8 cellular contexts compared by ENCODE assay signal in the genomic region with DNA sequence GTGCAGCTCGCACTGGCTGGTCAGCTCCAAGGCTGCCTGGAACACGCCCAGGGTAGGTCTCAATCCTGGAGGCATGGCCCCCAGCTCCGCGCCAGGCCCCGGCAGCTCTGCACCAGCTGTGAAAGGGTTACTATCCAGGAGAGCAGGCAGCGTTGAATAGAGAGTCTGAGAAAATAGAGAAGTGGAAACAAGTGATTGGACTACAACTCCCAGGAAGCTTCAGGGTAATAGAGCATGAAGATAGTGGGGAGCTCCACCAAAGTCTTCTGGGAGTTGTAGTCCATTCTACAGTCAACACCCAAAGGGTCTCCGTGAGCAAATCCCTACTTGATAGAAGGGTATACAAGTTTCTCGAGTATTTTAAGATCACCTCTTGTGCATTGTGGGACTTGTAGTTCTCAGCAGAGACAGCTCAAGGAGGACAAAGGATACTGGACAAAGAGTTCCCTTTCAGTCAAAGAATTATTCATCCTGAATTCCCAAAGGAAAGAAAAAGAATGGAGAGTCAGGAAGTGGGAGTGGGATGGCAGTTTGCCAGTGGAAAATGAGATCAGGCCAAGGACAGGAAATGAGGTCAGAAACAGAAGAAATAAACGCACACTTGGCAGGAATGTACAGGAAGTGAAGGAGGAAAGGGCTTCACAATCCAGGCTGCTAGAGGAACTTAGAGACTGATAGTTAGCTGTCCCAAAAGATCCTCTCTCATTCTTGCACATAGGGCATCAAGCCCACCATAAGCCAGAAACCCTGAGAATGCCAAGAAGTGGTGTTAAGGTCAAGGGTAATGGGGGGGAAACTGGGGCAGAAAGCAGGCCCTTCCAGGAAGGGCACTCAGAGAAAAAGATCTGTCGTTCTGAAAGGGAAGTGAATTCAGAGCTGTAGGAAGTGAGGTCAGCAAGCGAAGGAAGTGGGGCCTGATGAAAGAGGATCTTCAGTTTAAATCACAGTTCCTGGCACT. TPM values are rescaled to one million over a fixed set of nuclear protein-coding genes. Genes with fewer than 3 reads are reported as not detected.
DNase-seq lines count a peak whose midpoint lies in the region; ATAC-seq and TF ChIP-seq lines count a peak whose summit lies in the region.

No MANE protein-coding gene starts in this region.

- peak overlapping the region; percentile 92 for H2AFZ ChIP-seq in Loucy (ENCODE audit: low read length)

- H3K4me2 ChIP-seq in Loucy (ENCODE audit: low read depth, low read length, poor library complexity, severe bottlenecking): peak overlapping the region; percentile 47

- H3F3A ChIP-seq in Loucy (ENCODE audit: low read depth): no peaks in the 10 kb centered on the region

- H3K4me1 ChIP-seq in Loucy (ENCODE audit: insufficient read depth, low read length, poor library complexity, severe bottlenecking): peaks cover 19% of the 10 kb centered on the region
- peaks cover 0 to 14% (median 6%) of the 10 kb centered on the region in 4 donors for H3K4me1 ChIP-seq in tibial artery

- H4K20me1 ChIP-seq in Loucy (ENCODE audit: insufficient read depth, low read length, poor library complexity, severe bottlenecking): no peaks in the 10 kb centered on the region

- DNase-seq in Daoy (ENCODE audit: low read depth) (peak; percentile 83), dermis microvascular lymphatic vessel endothelial cell (ENCODE audit: low read depth in 2 of 2) (peak; percentile 74 to 97), medulla oblongata (ENCODE audit: extremely low spot score) (peak; percentile 76), tibial artery (no peak)
- DNase-seq in activated effector memory CD4-positive, alpha-beta T cell treated with anti-CD3 and anti-CD28 coated beads, Interleukin-2, amount 50 U/mL, for 16 hours: no peak

- H3K9me2 ChIP-seq in Loucy (replicated peaks; ENCODE audit: low read depth, low read length): no peaks in the 10 kb centered on the region

- peak overlapping the region; percentile 3 to 18 for H3K27ac ChIP-seq in tibial artery

- no peaks in the 10 kb centered on the region for H3K79me2 ChIP-seq in Loucy (ENCODE audit: insufficient read depth, low read length)

- ATAC-seq in SK-N-SH treated with all-trans-retinoic acid at 6 μM for 48 hours (peak; percentile 57), HG03520 (IDR thresholded peaks at IDR 0.05; ENCODE audit: unreplicated experiment) (no peak)

- H3K27me3 ChIP-seq in Loucy (ENCODE audit: insufficient read depth, low read length, poor library complexity, severe bottlenecking) (no peaks in the 10 kb centered on the region), tibial artery (peaks cover 0 to 4% of the 10 kb centered on the region in 2 donors)

- TF ChIP-seq CTCF in Loucy (conservative IDR thresholded peaks at IDR 0.05; ENCODE audit: low read length) (no peak), tibial artery (IDR thresholded peaks at IDR 0.05) (no peak)

- intact Hi-C loops in tibial artery (cut with DNase I; ENCODE audit: low total_unique reads): no loop called here

- H3K36me3 ChIP-seq in Loucy (ENCODE audit: insufficient read depth, low read length) (no peaks in the 10 kb centered on the region), tibial artery (peaks cover 0 to 5% (median 0%) of the 10 kb centered on the region in 3 donors)

- H3K9me3 ChIP-seq in Loucy (ENCODE audit: insufficient read depth, low read depth, low read length) (no peaks in the 10 kb centered on the region), tibial artery (no peaks in the 10 kb centered on the region)

- peak overlapping the region; percentile 13 for H3K9ac ChIP-seq in Loucy (ENCODE audit: low read depth, low read length, poor library complexity, severe bottlenecking)

- H3K4me3 ChIP-seq in Loucy (ENCODE audit: low read length, poor library complexity, severe bottlenecking) (peak overlapping the region; percentile 14), tibial artery (no peak overlapping the region)

TF ChIP-seq in SK-N-SH treated with all-trans-retinoic acid at 6 μM for 48 hours, 23 proteins besides CTCF, POLR2A, EP300 and RAD21 (continues in another document):
- TF ChIP-seq PPARA (CRISPR knock-in tag; IDR thresholded peaks at IDR 0.05; ENCODE audit: borderline replicate concordance) (no peak), TCF4 (CRISPR knock-in tag; IDR thresholded peaks at IDR 0.05; ENCODE audit: borderline replicate concordance) (no peak), ISL1 (CRISPR knock-in tag; IDR thresholded peaks at IDR 0.05) (no peak), ZFP3 (CRISPR knock-in tag; IDR thresholded peaks at IDR 0.05) (no peak), ZNF8 (CRISPR knock-in tag; IDR thresholded peaks at IDR 0.05) (no peak), ARNTL (CRISPR knock-in tag; IDR thresholded peaks at IDR 0.05; ENCODE audit: borderline replicate concordance, low read depth) (no peak), ZFP30 (CRISPR knock-in tag; IDR thresholded peaks at IDR 0.05) (no peak), ZNF70 (CRISPR knock-in tag; IDR thresholded peaks at IDR 0.05) (no peak), BACH2 (CRISPR knock-in tag; IDR thresholded peaks at IDR 0.05; ENCODE audit: borderline replicate concordance) (no peak), GLIS3 (CRISPR knock-in tag; IDR thresholded peaks at IDR 0.05) (no peak), TOX (CRISPR knock-in tag; IDR thresholded peaks at IDR 0.05; ENCODE audit: borderline replicate concordance) (no peak), ZC3H10 (CRISPR knock-in tag; IDR thresholded peaks at IDR 0.05) (no peak)
- TF ChIP-seq, protein P1, sequence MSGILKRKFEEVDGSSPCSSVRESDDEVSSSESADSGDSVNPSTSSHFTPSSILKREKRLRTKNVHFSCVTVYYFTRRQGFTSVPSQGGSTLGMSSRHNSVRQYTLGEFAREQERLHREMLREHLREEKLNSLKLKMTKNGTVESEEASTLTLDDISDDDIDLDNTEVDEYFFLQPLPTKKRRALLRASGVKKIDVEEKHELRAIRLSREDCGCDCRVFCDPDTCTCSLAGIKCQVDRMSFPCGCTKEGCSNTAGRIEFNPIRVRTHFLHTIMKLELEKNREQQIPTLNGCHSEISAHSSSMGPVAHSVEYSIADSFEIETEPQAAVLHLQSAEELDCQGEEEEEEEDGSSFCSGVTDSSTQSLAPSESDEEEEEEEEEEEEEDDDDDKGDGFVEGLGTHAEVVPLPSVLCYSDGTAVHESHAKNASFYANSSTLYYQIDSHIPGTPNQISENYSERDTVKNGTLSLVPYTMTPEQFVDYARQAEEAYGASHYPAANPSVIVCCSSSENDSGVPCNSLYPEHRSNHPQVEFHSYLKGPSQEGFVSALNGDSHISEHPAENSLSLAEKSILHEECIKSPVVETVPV (CRISPR knock-in tag; IDR thresholded peaks at IDR 0.05): no peak
- TF ChIP-seq, protein P2, sequence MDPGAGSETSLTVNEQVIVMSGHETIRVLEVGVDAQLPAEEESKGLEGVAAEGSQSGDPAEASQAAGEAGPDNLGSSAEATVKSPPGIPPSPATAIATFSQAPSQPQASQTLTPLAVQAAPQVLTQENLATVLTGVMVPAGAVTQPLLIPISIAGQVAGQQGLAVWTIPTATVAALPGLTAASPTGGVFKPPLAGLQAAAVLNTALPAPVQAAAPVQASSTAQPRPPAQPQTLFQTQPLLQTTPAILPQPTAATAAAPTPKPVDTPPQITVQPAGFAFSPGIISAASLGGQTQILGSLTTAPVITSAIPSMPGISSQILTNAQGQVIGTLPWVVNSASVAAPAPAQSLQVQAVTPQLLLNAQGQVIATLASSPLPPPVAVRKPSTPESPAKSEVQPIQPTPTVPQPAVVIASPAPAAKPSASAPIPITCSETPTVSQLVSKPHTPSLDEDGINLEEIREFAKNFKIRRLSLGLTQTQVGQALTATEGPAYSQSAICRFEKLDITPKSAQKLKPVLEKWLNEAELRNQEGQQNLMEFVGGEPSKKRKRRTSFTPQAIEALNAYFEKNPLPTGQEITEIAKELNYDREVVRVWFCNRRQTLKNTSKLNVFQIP (CRISPR knock-in tag; IDR thresholded peaks at IDR 0.05; ENCODE audit: borderline replicate concordance, low read depth): no peak
- TF ChIP-seq, protein P3, sequence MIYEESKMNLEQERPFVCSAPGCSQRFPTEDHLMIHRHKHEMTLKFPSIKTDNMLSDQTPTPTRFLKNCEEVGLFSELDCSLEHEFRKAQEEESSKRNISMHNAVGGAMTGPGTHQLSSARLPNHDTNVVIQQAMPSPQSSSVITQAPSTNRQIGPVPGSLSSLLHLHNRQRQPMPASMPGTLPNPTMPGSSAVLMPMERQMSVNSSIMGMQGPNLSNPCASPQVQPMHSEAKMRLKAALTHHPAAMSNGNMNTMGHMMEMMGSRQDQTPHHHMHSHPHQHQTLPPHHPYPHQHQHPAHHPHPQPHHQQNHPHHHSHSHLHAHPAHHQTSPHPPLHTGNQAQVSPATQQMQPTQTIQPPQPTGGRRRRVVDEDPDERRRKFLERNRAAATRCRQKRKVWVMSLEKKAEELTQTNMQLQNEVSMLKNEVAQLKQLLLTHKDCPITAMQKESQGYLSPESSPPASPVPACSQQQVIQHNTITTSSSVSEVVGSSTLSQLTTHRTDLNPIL (CRISPR knock-in tag; IDR thresholded peaks at IDR 0.05; ENCODE audit: low read depth): no peak
- TF ChIP-seq, protein P4, sequence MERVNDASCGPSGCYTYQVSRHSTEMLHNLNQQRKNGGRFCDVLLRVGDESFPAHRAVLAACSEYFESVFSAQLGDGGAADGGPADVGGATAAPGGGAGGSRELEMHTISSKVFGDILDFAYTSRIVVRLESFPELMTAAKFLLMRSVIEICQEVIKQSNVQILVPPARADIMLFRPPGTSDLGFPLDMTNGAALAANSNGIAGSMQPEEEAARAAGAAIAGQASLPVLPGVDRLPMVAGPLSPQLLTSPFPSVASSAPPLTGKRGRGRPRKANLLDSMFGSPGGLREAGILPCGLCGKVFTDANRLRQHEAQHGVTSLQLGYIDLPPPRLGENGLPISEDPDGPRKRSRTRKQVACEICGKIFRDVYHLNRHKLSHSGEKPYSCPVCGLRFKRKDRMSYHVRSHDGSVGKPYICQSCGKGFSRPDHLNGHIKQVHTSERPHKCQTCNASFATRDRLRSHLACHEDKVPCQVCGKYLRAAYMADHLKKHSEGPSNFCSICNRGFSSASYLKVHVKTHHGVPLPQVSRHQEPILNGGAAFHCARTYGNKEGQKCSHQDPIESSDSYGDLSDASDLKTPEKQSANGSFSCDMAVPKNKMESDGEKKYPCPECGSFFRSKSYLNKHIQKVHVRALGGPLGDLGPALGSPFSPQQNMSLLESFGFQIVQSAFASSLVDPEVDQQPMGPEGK (CRISPR knock-in tag; IDR thresholded peaks at IDR 0.05; ENCODE audit: borderline replicate concordance): no peak

RNA-seq across cellular contexts. Expression of a gene that starts 5.5 kb away (rescaled TPM):
- total RNA-seq in Daoy (2014; rRNA removed; shearing (Covaris generic)): 0.34 and 2.9 TPM in 2 replicates
- total RNA-seq in dermis microvascular lymphatic vessel endothelial cell: under 0.01 and 0.13 TPM in 2 replicates

RNA-seq across cellular contexts. Expression of a gene that starts 15.3 kb away (rescaled TPM):
- total RNA-seq in Daoy (2014; rRNA removed; shearing (Covaris generic)): 0.17 TPM in 1 of 2 replicates, not detected in the other
- total RNA-seq in dermis microvascular lymphatic vessel endothelial cell: 59.4 and 82.1 TPM in 2 replicates

RNA-seq across cellular contexts. Expression of a gene that starts 21.6 kb away (rescaled TPM):
- not detected in 2 replicates for total RNA-seq in Daoy (2014; rRNA removed; shearing (Covaris generic))
- total RNA-seq in dermis microvascular lymphatic vessel endothelial cell: 0.25 and 0.26 TPM in 2 replicates

RNA-seq across cellular contexts. Expression of a gene that starts 27.4 kb away (rescaled TPM):
- total RNA-seq in Daoy (2014; rRNA removed; shearing (Covaris generic)): 0.39 TPM in 1 of 2 replicates, not detected in the other
- total RNA-seq in dermis microvascular lymphatic vessel endothelial cell: 6.0 and 7.7 TPM in 2 replicates

RNA-seq across cellular contexts. Expression of a gene that starts 29.3 kb away (rescaled TPM):
- not detected in 2 replicates for total RNA-seq in Daoy (2014; rRNA removed; shearing (Covaris generic))
- not detected in 2 replicates for total RNA-seq in dermis microvascular lymphatic vessel endothelial cell

Comparison
In these comparisons a context has a peak if more than half of its experiments do, and no peak if none do; other contexts are left out.
1. DNase-seq: peak in Daoy (single experiment), dermis microvascular lymphatic vessel endothelial cell (2 of 2) and medulla oblongata (single experiment); none in tibial artery (0 of 2) and activated effector memory CD4-positive, alpha-beta T cell treated with anti-CD3 and anti-CD28 coated beads, Interleukin-2, amount 50 U/mL, for 16 hours (single experiment).
2. RNA of a gene that starts 15.3 kb away (total RNA-seq): 59.4 to 82.1 TPM in dermis microvascular lymphatic vessel endothelial cell; 0.17 TPM in Daoy; every median in the first group is over 10 times any median in the second.